ENCODE assay signal across 9 cellular contexts in the genomic region with DNA sequence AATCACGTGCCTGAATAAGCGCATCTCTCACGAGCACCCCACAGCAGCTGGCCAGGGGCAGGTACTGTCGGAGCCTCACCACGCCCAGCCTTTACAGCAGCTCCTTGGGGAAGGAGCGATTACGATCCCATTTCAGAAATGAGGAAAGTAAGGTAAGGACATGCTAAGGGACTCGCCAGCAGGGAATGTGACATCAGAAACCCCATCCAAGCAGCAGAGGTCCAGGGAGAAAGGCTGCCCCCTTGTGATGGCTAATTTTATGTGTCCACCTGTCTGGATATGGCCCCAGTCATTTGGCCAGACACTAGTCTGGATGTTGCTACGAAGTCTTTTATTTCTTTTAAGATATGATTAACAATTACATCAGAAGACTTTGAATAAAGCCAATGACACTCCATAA.
DNase-seq lines count a peak whose midpoint lies in the region; ATAC-seq and TF ChIP-seq lines count a peak whose summit lies in the region.
"Had no signal": no experiment of that assay in that cellular context is flagged by ENCODE, and none has a peak within 500 bp of the region (broad histone marks: within the 10 kb centered on the region; RNA-seq: fewer than 3 reads in every experiment).

No MANE protein-coding gene starts in this region.

- no peak overlapping the region for H3K27ac ChIP-seq in mammary epithelial cell (ENCODE audit: insufficient read depth, low read depth, low read length)
- H3K27ac ChIP-seq in CD4-positive, alpha-beta memory T cell (ENCODE audit: low read depth, low read length): no peak overlapping the region

- no peaks in the 10 kb centered on the region for H3K4me1 ChIP-seq in mammary epithelial cell (ENCODE audit: insufficient read depth, low read length)
- H3K4me1 ChIP-seq in CD4-positive, alpha-beta memory T cell (ENCODE audit: insufficient read depth, low read length): no peaks in the 10 kb centered on the region

- no peaks in the 10 kb centered on the region for H4K20me1 ChIP-seq in mammary epithelial cell (ENCODE audit: insufficient read depth, low read length)

- CTCF ChIA-PET in mammary epithelial cell (lab: Charles Lee; ENCODE audit: low non-redundant PET): no interaction called here
- CTCF ChIA-PET in CD4-positive, alpha-beta memory T cell (lab: Charles Lee; ENCODE audit: partially characterized antibody): no interaction called here

- H3K4me3 ChIP-seq in GM12864 (ENCODE audit: low read depth, low read length): no peak overlapping the region
- H3K4me3 ChIP-seq in mammary epithelial cell (replicated peaks in 1 of 3; ENCODE audit: insufficient read depth in 1 of 3, low read depth in 2 of 3, low read length in 3 of 3): no peak overlapping the region
- no peak overlapping the region for H3K4me3 ChIP-seq in CD4-positive, alpha-beta memory T cell (ENCODE audit: low read length in 2 of 2)

- H3K9ac ChIP-seq in mammary epithelial cell (ENCODE audit: insufficient read depth, low read length): no peak overlapping the region

- H3K36me3 ChIP-seq in mammary epithelial cell (ENCODE audit: insufficient read depth, low read length): no peaks in the 10 kb centered on the region
- no peaks in the 10 kb centered on the region for H3K36me3 ChIP-seq in CD4-positive, alpha-beta memory T cell (ENCODE audit: insufficient read depth, low read length)

- H3K4me3 Mint-ChIP-seq in nephron progenitor cell: no peak overlapping the region
- H3K4me3 Mint-ChIP-seq in CD4-positive, alpha-beta memory T cell: no peak overlapping the region
- H3K4me3 Mint-ChIP-seq: activated CD8-positive, alpha-beta T cell treated with anti-CD3 and anti-CD28 coated beads for 36 hours had no signal

- dilution Hi-C loops in mammary epithelial cell (cut with HindIII; ENCODE audit: low sequenced_read_pairs): no loop called here

- 42% methylated on average over 9 of the region's 9 CpGs for WGBS in mammary epithelial cell (ENCODE audit: low coverage, missing lambda C conversion rate)

- in situ Hi-C loops in mammary epithelial cell (cut with MboI; ENCODE audit: low sequenced_read_pairs in 2 of 2): no loop called here

- no peaks in the 10 kb centered on the region for H3K9me3 ChIP-seq in mammary epithelial cell (replicated peaks; ENCODE audit: insufficient read depth, low read length)
- H3K9me3 ChIP-seq in CD4-positive, alpha-beta memory T cell (ENCODE audit: control insufficient read depth in 1 of 2, low read length in 2 of 2): no peaks in the 10 kb centered on the region

- no peaks in the 10 kb centered on the region for H3K9me3 Mint-ChIP-seq in nephron progenitor cell
- H3K9me3 Mint-ChIP-seq in CD4-positive, alpha-beta memory T cell: no peaks in the 10 kb centered on the region
- H3K9me3 Mint-ChIP-seq: activated CD8-positive, alpha-beta T cell treated with anti-CD3 and anti-CD28 coated beads for 36 hours had no signal

- TF ChIP-seq CTCF in GM12864 (IDR thresholded peaks at IDR 0.05; ENCODE audit: low read depth, low read length, missing control alignments) (peak; percentile 44), mammary epithelial cell (conservative IDR thresholded peaks at IDR 0.05 in 1 of 2, IDR thresholded peaks at IDR 0.05 in 1 of 2; ENCODE audit: extremely low read depth in 1 of 2, insufficient read depth in 1 of 2, low read depth in 1 of 2, low read length in 2 of 2) (peak; percentile 6 to 41), nephron progenitor cell (IDR thresholded peaks at IDR 0.05) (peak; percentile 52)

- no peaks in the 10 kb centered on the region for H3K36me3 Mint-ChIP-seq in nephron progenitor cell (ENCODE audit: low read depth)
- no peaks in the 10 kb centered on the region for H3K36me3 Mint-ChIP-seq in CD4-positive, alpha-beta memory T cell

- H3K27me3 Mint-ChIP-seq in nephron progenitor cell (ENCODE audit: low read depth, poor library complexity): peaks cover 24% of the 10 kb centered on the region
- H3K27me3 Mint-ChIP-seq in CD4-positive, alpha-beta memory T cell: peaks cover 4 to 10% of the 10 kb centered on the region in 2 donors

- no peak overlapping the region for H3K27ac Mint-ChIP-seq in nephron progenitor cell
- no peak overlapping the region for H3K27ac Mint-ChIP-seq in CD4-positive, alpha-beta memory T cell
- H3K27ac Mint-ChIP-seq: activated CD8-positive, alpha-beta T cell treated with anti-CD3 and anti-CD28 coated beads for 36 hours had no signal

- intact Hi-C loops in mammary epithelial cell (cut with micrococcal nuclease): loop anchor here (1.0 kb wide), 3 partner anchors 148 to 1034 kb away; partner anchors contain the start of gene MED10
- intact Hi-C loops in CD4-positive, alpha-beta memory T cell (cut with micrococcal nuclease): no loop called here

- ATAC-seq in HG03571 (IDR thresholded peaks at IDR 0.05; ENCODE audit: unreplicated experiment): no peak
- ATAC-seq: activated CD8-positive, alpha-beta T cell treated with anti-CD3 and anti-CD28 coated beads for 36 hours had no signal

- no peaks in the 10 kb centered on the region for H3K4me1 Mint-ChIP-seq in nephron progenitor cell
- no peaks in the 10 kb centered on the region for H3K4me1 Mint-ChIP-seq in CD4-positive, alpha-beta memory T cell

- H2AFZ ChIP-seq in mammary epithelial cell (ENCODE audit: low read depth, low read length): no peak overlapping the region

- POLR2A ChIA-PET in CD4-positive, alpha-beta memory T cell (lab: Charles Lee; ENCODE audit: partially characterized antibody): no interaction called here

- H3K27me3 ChIP-seq in mammary epithelial cell (ENCODE audit: insufficient read depth, low read length): no peaks in the 10 kb centered on the region
- H3K27me3 ChIP-seq in CD4-positive, alpha-beta memory T cell (ENCODE audit: insufficient read depth, low read length): no peaks in the 10 kb centered on the region

- DNase-seq in GM12864 (ENCODE audit: low read depth) (peak; percentile 15), LoVo (ENCODE audit: low spot score) (peak; percentile 36), mammary epithelial cell (no peak), nephron progenitor cell (peak; percentile 42), epidermal melanocyte (ENCODE audit: insufficient read length, low spot score) (no peak)
- DNase-seq in CD4-positive, alpha-beta memory T cell: no peak
- DNase-seq in stimulated activated CD8-positive, alpha-beta memory T cell treated with anti-CD3 and anti-CD28 coated beads, Interleukin-4, amount 100 ng/mL, for 48 hours: no peak
- DNase-seq: activated CD8-positive, alpha-beta T cell treated with anti-CD3 and anti-CD28 coated beads for 36 hours had no signal

- no TSS peak for BruUV-seq in mammary epithelial cell (replicated peaks; lab: Mats Ljungman, UMichigan)

- no peak overlapping the region for H3K4me2 ChIP-seq in mammary epithelial cell (ENCODE audit: insufficient read depth, low read depth, low read length)

- no peaks in the 10 kb centered on the region for H3K79me2 ChIP-seq in mammary epithelial cell (ENCODE audit: insufficient read depth, low read length)

Comparison
In these comparisons a context has a peak if more than half of its experiments do, and no peak if none do; other contexts are left out.
1. DNase-seq: peak in GM12864 (single experiment), LoVo (single experiment) and nephron progenitor cell (single experiment); none in mammary epithelial cell (single experiment), epidermal melanocyte (single experiment), CD4-positive, alpha-beta memory T cell (0 of 5) and stimulated activated CD8-positive, alpha-beta memory T cell treated with anti-CD3 and anti-CD28 coated beads, Interleukin-4, amount 100 ng/mL, for 48 hours (single experiment).
2. Peak in every context shown above with its lines, with median percentiles within 50 percentile points of each other: CTCF ChIP-seq.